24 cellular contexts compared by ENCODE assay signal in the genomic region with DNA sequence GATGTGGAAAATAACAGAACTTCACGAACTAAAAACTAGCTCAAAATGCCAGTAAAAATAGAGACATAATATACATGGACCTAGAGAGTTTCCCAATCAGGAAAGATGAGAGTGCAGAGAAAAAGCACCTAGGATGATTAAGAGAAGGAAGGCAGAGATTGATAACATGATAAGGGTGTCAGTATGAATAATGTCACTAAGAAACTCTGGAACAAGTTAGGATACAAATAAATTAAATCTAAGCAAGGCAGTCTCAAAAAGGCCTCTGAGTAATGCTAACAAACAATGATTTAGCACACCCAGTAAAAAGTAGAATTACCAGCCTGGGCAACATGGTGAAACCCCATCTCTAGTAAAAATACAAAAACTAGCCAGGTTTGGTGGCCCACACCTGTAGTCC.
"Had no signal": no experiment of that assay in that cellular context is flagged by ENCODE, and none has a peak within 500 bp of the region (broad histone marks: within the 10 kb centered on the region; RNA-seq: fewer than 3 reads in every experiment).

No MANE protein-coding gene starts in this region.

- ATAC-seq: activated naive CD4-positive, alpha-beta T cell treated with anti-CD3 and anti-CD28 coated beads, Interleukin-2, amount 50 U/mL, for 72 hours; activated naive CD8-positive, alpha-beta T cell treated with anti-CD3 and anti-CD28 coated beads, Interleukin-2, amount 50 U/mL, for 24 hours; activated T-cell treated with anti-CD3 and anti-CD28 coated beads, Interleukin-2, amount 50 U/mL, for 4 hours; T-cell had no signal

- H3K4me3 ChIP-seq: SJSA1 had no signal

- H3K27ac ChIP-seq: brain microvascular endothelial cell, SJSA1, VCaP had no signal

- H3K4me1 ChIP-seq: SJSA1 had no signal

- H3K9me3 ChIP-seq: SJSA1 had no signal

- H3K27me3 ChIP-seq: brain microvascular endothelial cell, SJSA1 had no signal

- H3K36me3 ChIP-seq: brain microvascular endothelial cell, SJSA1 had no signal

- DNase-seq: activated CD4-positive, alpha-beta memory T cell treated with anti-CD3 and anti-CD28 coated beads for 36 hours; activated CD4-positive, alpha-beta T cell treated with anti-CD3 and anti-CD28 coated beads, Interleukin-2, amount 10 ng/mL, durations not matched to agents 7 days and 5 days; activated CD4-positive, CD25-positive, alpha-beta regulatory T cell; activated CD8-positive, alpha-beta memory T cell treated with anti-CD3 and anti-CD28 coated beads for 24 hours; activated effector memory CD4-positive, alpha-beta T cell treated with anti-CD3 and anti-CD28 coated beads, Interleukin-2, amount 50 U/mL, for 16 hours; activated naive CD4-positive, alpha-beta T cell treated with Interleukin-2 at 50 U/mL for 16 hours; activated naive CD8-positive, alpha-beta T cell treated with anti-CD3 and anti-CD28 coated beads, Interleukin-2, amount 50 U/mL, for 24 hours; activated T-cell treated with anti-CD3 and anti-CD28 coated beads, Interleukin-2, amount 50 U/mL, for 4 hours; amygdala; brain microvascular endothelial cell; caudate nucleus; NCI-H1105 treated with DMSO at 0.1 percent for 48 hours; NCI-H1436 treated with DMSO at 0.1 percent for 48 hours; NCI-H187; NCI-H2081; NCI-H510A treated with DMSO at 0.1 percent for 48 hours; NCI-H69; NK-92 treated with Interleukin-12 subunit alpha and Interleukin-12 subunit beta, amount 100 ng/mL, for 24 hours; SHP77; T-cell; T-helper 2 cell had no signal
